9 cellular contexts compared by ENCODE assay signal in the genomic region with DNA sequence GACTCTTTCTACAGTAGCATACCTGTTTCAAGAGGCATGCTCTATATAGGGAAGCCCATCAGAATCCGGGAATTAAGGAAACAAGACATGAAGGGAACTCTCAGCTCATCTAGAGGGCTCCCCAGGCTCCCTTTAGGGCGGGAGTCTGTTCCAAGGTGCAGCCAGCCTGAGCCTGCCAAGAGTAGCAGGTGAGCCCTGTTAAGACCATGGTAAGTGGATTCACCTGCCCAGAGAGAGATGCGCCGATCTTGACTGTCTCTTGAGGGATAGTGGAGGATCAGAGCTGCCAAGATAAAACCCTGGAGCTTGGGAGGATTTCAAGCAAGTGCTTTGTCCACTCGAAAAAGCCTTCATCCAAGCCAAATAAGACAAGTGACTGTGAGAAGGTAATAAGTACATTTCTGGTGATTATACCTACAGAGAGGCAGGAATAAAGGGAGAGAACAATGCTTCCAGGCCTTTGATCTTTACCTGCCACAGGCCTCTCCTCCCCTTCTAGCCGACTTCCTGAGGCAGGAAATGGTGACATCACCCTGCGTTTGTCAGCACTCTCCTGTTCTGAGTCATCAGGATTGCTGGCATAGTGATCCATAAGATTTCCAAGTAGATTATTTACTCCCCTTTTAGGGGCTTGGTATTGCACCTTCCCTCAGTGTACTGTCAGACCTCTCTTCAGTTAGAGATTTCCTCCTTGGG. TPM values are rescaled to one million over a fixed set of nuclear protein-coding genes. Genes with fewer than 3 reads are reported as not detected.
A peak's percentile ranks its signal among the peaks of the same experiment; 100 is the strongest.
DNase-seq lines count a peak whose midpoint lies in the region; ATAC-seq and TF ChIP-seq lines count a peak whose summit lies in the region.
"Had no signal": no experiment of that assay in that cellular context is flagged by ENCODE, and none has a peak within 500 bp of the region (broad histone marks: within the 10 kb centered on the region; RNA-seq: fewer than 3 reads in every experiment).

No MANE protein-coding gene starts in this region.

- peak overlapping the region; percentile 43 for H3K9ac ChIP-seq in HUES6 (ENCODE audit: low read length)

- H3K4me3 Mint-ChIP-seq in activated CD4-positive, alpha-beta memory T cell treated with anti-CD3 and anti-CD28 coated beads for 36 hours, result no peak overlapping the region

- no peak for TF ChIP-seq CTCF in esophagus muscularis mucosa (IDR thresholded peaks at IDR 0.05)

- H3K36me3 Mint-ChIP-seq in activated CD4-positive, alpha-beta memory T cell treated with anti-CD3 and anti-CD28 coated beads for 36 hours, result no peaks in the 10 kb centered on the region

- H3K9me3 ChIP-seq in HUES6 (ENCODE audit: control insufficient read depth, insufficient read depth, low read depth, low read length) (peaks cover 29% of the 10 kb centered on the region), esophagus muscularis mucosa (peaks cover 0 to 24% (median 8%) of the 10 kb centered on the region in 4 donors)

- no peak overlapping the region for H3K27ac Mint-ChIP-seq in activated CD4-positive, alpha-beta memory T cell treated with anti-CD3 and anti-CD28 coated beads for 36 hours

- no peak overlapping the region for H3K4me3 ChIP-seq in HUES6 (ENCODE audit: low read depth, low read length)
- no peak overlapping the region for H3K4me3 ChIP-seq in esophagus muscularis mucosa
- H3K4me3 ChIP-seq: right lobe of liver had no signal

- TF ChIP-seq POLR2A in esophagus muscularis mucosa (IDR thresholded peaks at IDR 0.05; ENCODE audit: low read depth), result no peak

- no peak for TF ChIP-seq EP300 in esophagus muscularis mucosa (IDR thresholded peaks at IDR 0.05)

- H3K4me1 ChIP-seq in HUES6 (ENCODE audit: control insufficient read depth, insufficient read depth, low read length) (peaks cover 4% of the 10 kb centered on the region; the same call in 1 of the 2 replicates), esophagus muscularis mucosa (no peaks in the 10 kb centered on the region)
- H3K4me1 ChIP-seq: right lobe of liver had no signal

- DNase-seq in activated CD4-positive, alpha-beta memory T cell treated with anti-CD3 and anti-CD28 coated beads for 36 hours, result peak; percentile 41
- DNase-seq in left colon, result peak; percentile 52 to 78
- DNase-seq in esophagus muscularis mucosa (ENCODE audit: extremely low spot score), result no peak
- no peak for DNase-seq in stimulated activated CD4-positive, alpha-beta T cell treated with anti-CD3 and anti-CD28 coated beads, Interleukin-4, amount 100 ng/mL, for 4 hours
- DNase-seq: right lobe of liver had no signal

- POLR2A ChIA-PET in activated CD4-positive, alpha-beta memory T cell treated with anti-CD3 and anti-CD28 coated beads for 36 hours (lab: Charles Lee), result no interaction called here

- peak overlapping the region; percentile 82; the same call in 1 of the 2 replicates for H3K27ac ChIP-seq in HUES6 (ENCODE audit: low read depth, low read length)
- no peak overlapping the region for H3K27ac ChIP-seq in esophagus muscularis mucosa (replicated peaks in 1 of 4)
- H3K27ac ChIP-seq: right lobe of liver had no signal

- CTCF ChIA-PET in activated CD4-positive, alpha-beta memory T cell treated with anti-CD3 and anti-CD28 coated beads for 36 hours (lab: Charles Lee), result no interaction called here

- peaks cover 8% of the 10 kb centered on the region for H3K4me1 Mint-ChIP-seq in activated CD4-positive, alpha-beta memory T cell treated with anti-CD3 and anti-CD28 coated beads for 36 hours (ENCODE audit: low read depth)

- H3K27me3 ChIP-seq in HUES6 (ENCODE audit: control insufficient read depth, insufficient read depth, low read length) (no peaks in the 10 kb centered on the region), esophagus muscularis mucosa (no peaks in the 10 kb centered on the region)
- H3K27me3 ChIP-seq: right lobe of liver had no signal

- 66% methylated on average over 5 of the region's 7 CpGs for WGBS in esophagus muscularis mucosa

- peaks cover 6% of the 10 kb centered on the region for H3K9me3 Mint-ChIP-seq in activated CD4-positive, alpha-beta memory T cell treated with anti-CD3 and anti-CD28 coated beads for 36 hours

- H3K36me3 ChIP-seq in HUES6 (ENCODE audit: control insufficient read depth, insufficient read depth, low read length) (no peaks in the 10 kb centered on the region), esophagus muscularis mucosa (no peaks in the 10 kb centered on the region)
- H3K36me3 ChIP-seq: right lobe of liver had no signal

- ATAC-seq in GM18858 (IDR thresholded peaks at IDR 0.05; ENCODE audit: unreplicated experiment), result peak; percentile 62
- peak; percentile 98 for ATAC-seq in left colon
- no peak for ATAC-seq in GM21825 (IDR thresholded peaks at IDR 0.05; ENCODE audit: unreplicated experiment)
- ATAC-seq in GM18498 (IDR thresholded peaks at IDR 0.05; ENCODE audit: unreplicated experiment), result no peak

- no peaks in the 10 kb centered on the region for H3K27me3 Mint-ChIP-seq in activated CD4-positive, alpha-beta memory T cell treated with anti-CD3 and anti-CD28 coated beads for 36 hours

- intact Hi-C loops in activated CD4-positive, alpha-beta memory T cell treated with anti-CD3 and anti-CD28 coated beads for 36 hours (cut with micrococcal nuclease), result no loop called here
- intact Hi-C loops in left colon (cut with DNase I, micrococcal nuclease), result no loop called here
- intact Hi-C loops in esophagus muscularis mucosa (cut with DNase I), result no loop called here

RNA-seq across cellular contexts. Expression of a gene that starts 31.5 kb away (rescaled TPM):
- total RNA-seq in activated CD4-positive, alpha-beta memory T cell treated with anti-CD3 and anti-CD28 coated beads for 36 hours, result 1 to 10 TPM; 3.3 to 4.2 TPM
- 100 to 1,000 TPM; 361 to 365 TPM for total RNA-seq in left colon
- total RNA-seq in esophagus muscularis mucosa, result 1 to 10 TPM; 2.3 to 8.3 (median 4.7) TPM

Comparison
In these comparisons a context has a peak if more than half of its experiments do, and no peak if none do; other contexts are left out.
1. ATAC-seq: peak in GM18858 (single experiment) and left colon (single experiment); none in GM21825 (single experiment) and GM18498 (single experiment).
2. DNase-seq: peak in activated CD4-positive, alpha-beta memory T cell treated with anti-CD3 and anti-CD28 coated beads for 36 hours (single experiment) and left colon (2 of 2); none in esophagus muscularis mucosa (single experiment) and stimulated activated CD4-positive, alpha-beta T cell treated with anti-CD3 and anti-CD28 coated beads, Interleukin-4, amount 100 ng/mL, for 4 hours (0 of 2).
3. RNA of a gene that starts 31.5 kb away (total RNA-seq): 361 to 365 TPM in left colon; 2.3 to 8.3 TPM in esophagus muscularis mucosa and 3.3 to 4.2 TPM in activated CD4-positive, alpha-beta memory T cell treated with anti-CD3 and anti-CD28 coated beads for 36 hours; every median in the first group is over 10 times any median in the second.